ENCODE assay signal across 9 cellular contexts in genomic region chr16:67165121-67166034, GRCh38. TPM values are rescaled to one million over a fixed set of nuclear protein-coding genes. Genes with fewer than 3 reads are reported as not detected.
A peak's percentile ranks its signal among the peaks of the same experiment; 100 is the strongest.
DNase-seq lines count a peak whose midpoint lies in the region; ATAC-seq and TF ChIP-seq lines count a peak whose summit lies in the region.
"Had no signal": no experiment of that assay in that cellular context is flagged by ENCODE, and none has a peak within 500 bp of the region (broad histone marks: within the 10 kb centered on the region; RNA-seq: fewer than 3 reads in every experiment).

No MANE protein-coding gene starts in this region.

- H3K4me3 ChIP-seq in HUES48 (ENCODE audit: low read depth, low read length) (peak overlapping the region; percentile 39; the same call in 1 of the 2 replicates), ascending aorta (peak overlapping the region; percentile 50 to 57), Caco-2 (ENCODE audit: low read depth, low read length) (no peak overlapping the region)

- intact Hi-C loops in ascending aorta (cut with DNase I) = no loop called here
- intact Hi-C loops in Caco-2 (cut with micrococcal nuclease; ENCODE audit: unreplicated experiment) = no loop called here

- no peak for ATAC-seq in left lobe of liver
- ATAC-seq in stimulated activated naive B cell treated with anti-CD40 and anti-IgM and Interleukin-4, amounts not matched to agents 10 μg/mL and 1 μg/mL and 100 μg/mL, for 72 hours (replicated peaks) = no peak

- TF ChIP-seq CTCF in ascending aorta (IDR thresholded peaks at IDR 0.05) = no peak
- no peak for TF ChIP-seq CTCF in Caco-2 (IDR thresholded peaks at IDR 0.05; ENCODE audit: insufficient read depth in 1 of 2, low read depth in 1 of 2, low read length in 1 of 2, severe bottlenecking in 1 of 2, unreplicated experiment in 1 of 2)

- H3K9ac ChIP-seq in HUES48 (ENCODE audit: low read depth, low read length) = no peak overlapping the region

- H3K4me1 ChIP-seq in HUES48 (ENCODE audit: control insufficient read depth, insufficient read depth, low read length) (peaks cover 12% of the 10 kb centered on the region), ascending aorta (peaks cover 29 to 53% of the 10 kb centered on the region in 2 donors), Caco-2 (peaks cover 14% of the 10 kb centered on the region)

- H3K9me3 Mint-ChIP-seq in stimulated activated naive B cell treated with anti-CD40 and anti-IgM and Interleukin-4, amounts not matched to agents 10 μg/mL and 1 μg/mL and 100 μg/mL, for 72 hours = peaks cover 0 to 1% of the 10 kb centered on the region in 2 donors
- H3K9me3 Mint-ChIP-seq in Caco-2 (ENCODE audit: unreplicated experiment) = no peaks in the 10 kb centered on the region

- peaks cover 0 to 4% of the 10 kb centered on the region in 2 donors for H3K36me3 Mint-ChIP-seq in stimulated activated naive B cell treated with anti-CD40 and anti-IgM and Interleukin-4, amounts not matched to agents 10 μg/mL and 1 μg/mL and 100 μg/mL, for 72 hours
- H3K36me3 Mint-ChIP-seq in Caco-2 (ENCODE audit: insufficient read depth, unreplicated experiment) = peaks cover 14% of the 10 kb centered on the region

- H3K27ac ChIP-seq in HUES48 (ENCODE audit: low read depth, low read length) = no peak overlapping the region
- H3K27ac ChIP-seq in ascending aorta = peak overlapping the region; percentile 77 to 79

- H3K4me3 Mint-ChIP-seq in stimulated activated naive B cell treated with anti-CD40 and anti-IgM and Interleukin-4, amounts not matched to agents 10 μg/mL and 1 μg/mL and 100 μg/mL, for 72 hours = peak overlapping the region; percentile 46 to 65
- H3K4me3 Mint-ChIP-seq in Caco-2 (ENCODE audit: unreplicated experiment) = no peak overlapping the region

- DNase-seq in ascending aorta (ENCODE audit: low spot score in 2 of 2) (no peak), left lobe of liver (ENCODE audit: low spot score) (peak; percentile 45), NCI-H2171 treated with DMSO at 0.1 percent for 48 hours (lab: John Stamatoyannopoulos, UW) (no peak), Caco-2 (no peak)
- no peak for DNase-seq in stimulated activated naive B cell treated with anti-CD40 and anti-IgM and Interleukin-4, amounts not matched to agents 10 μg/mL and 1 μg/mL and 100 μg/mL, for 72 hours
- no peak for DNase-seq in stimulated activated CD4-positive, alpha-beta T cell treated with anti-CD3 and anti-CD28 coated beads, Interleukin-2, amount 100 ng/mL, for 24 hours
- DNase-seq: NCI-H446 had no signal

- H3K27me3 ChIP-seq in HUES48 (ENCODE audit: control insufficient read depth, insufficient read depth, low read length) (peaks cover 97% of the 10 kb centered on the region), ascending aorta (no peaks in the 10 kb centered on the region), Caco-2 (replicated peaks; ENCODE audit: control insufficient read depth, insufficient read depth, low read length) (no peaks in the 10 kb centered on the region)
- H3K27me3 ChIP-seq: adrenal gland had no signal

- no peaks in the 10 kb centered on the region for H3K9me3 ChIP-seq in HUES48 (ENCODE audit: control insufficient read depth, insufficient read depth, low read length)
- no peaks in the 10 kb centered on the region for H3K9me3 ChIP-seq in ascending aorta
- H3K9me3 ChIP-seq in Caco-2 = no peaks in the 10 kb centered on the region
- H3K9me3 ChIP-seq: adrenal gland had no signal

- H3K36me3 ChIP-seq in HUES48 (ENCODE audit: control insufficient read depth, insufficient read depth, low read length) = no peaks in the 10 kb centered on the region
- H3K36me3 ChIP-seq in ascending aorta = no peaks in the 10 kb centered on the region
- no peaks in the 10 kb centered on the region for H3K36me3 ChIP-seq in Caco-2 (ENCODE audit: control insufficient read depth, insufficient read depth, low read length)
- H3K36me3 ChIP-seq: adrenal gland had no signal

- CTCF ChIA-PET in Caco-2 (lab: Charles Lee) = interaction anchor here (0.6 kb wide), 2 partner anchors 81 to 222 kb away, joined by 3 to 8 read pairs; no protein-coding TSS in a partner anchor

- H3K4me1 Mint-ChIP-seq in stimulated activated naive B cell treated with anti-CD40 and anti-IgM and Interleukin-4, amounts not matched to agents 10 μg/mL and 1 μg/mL and 100 μg/mL, for 72 hours = peaks cover 32 to 72% of the 10 kb centered on the region in 2 donors
- peaks cover 7% of the 10 kb centered on the region for H3K4me1 Mint-ChIP-seq in Caco-2 (ENCODE audit: low read depth, unreplicated experiment)

- POLR2A ChIA-PET in Caco-2 (lab: Charles Lee) = no interaction called here

- no TSS peak for BruUV-seq in Caco-2 (replicated peaks; lab: Mats Ljungman, UMichigan)

- peak overlapping the region; percentile 56 for H3K27ac Mint-ChIP-seq in stimulated activated naive B cell treated with anti-CD40 and anti-IgM and Interleukin-4, amounts not matched to agents 10 μg/mL and 1 μg/mL and 100 μg/mL, for 72 hours
- H3K27ac Mint-ChIP-seq in Caco-2 (ENCODE audit: unreplicated experiment) = no peak overlapping the region

- H3K27me3 Mint-ChIP-seq in stimulated activated naive B cell treated with anti-CD40 and anti-IgM and Interleukin-4, amounts not matched to agents 10 μg/mL and 1 μg/mL and 100 μg/mL, for 72 hours = peaks cover 60 to 88% of the 10 kb centered on the region in 2 donors
- H3K27me3 Mint-ChIP-seq in Caco-2 (ENCODE audit: insufficient read depth, unreplicated experiment) = no peaks in the 10 kb centered on the region

RNA-seq across cellular contexts. Expression of gene HSF4, which starts 0.8 kb away (rescaled TPM):
- 64.9 TPM for total RNA-seq in ascending aorta
- 60.5 TPM for total RNA-seq in left lobe of liver
- 39.4 and 52.0 TPM in 2 replicates for total RNA-seq in Caco-2 (2022)

RNA-seq across cellular contexts. Expression of gene NOL3, which starts 5.0 kb away (rescaled TPM):
- total RNA-seq in ascending aorta (87.6 TPM), left lobe of liver (40.7 TPM), Caco-2 (2022) (17.4 and 22.4 TPM in 2 replicates)

RNA-seq across cellular contexts. Expression of gene FBXL8, which starts 5.6 kb away (rescaled TPM):
- total RNA-seq in ascending aorta (46.1 TPM), left lobe of liver (20.6 TPM), Caco-2 (2022) (27.6 and 31.5 TPM in 2 replicates)

RNA-seq across cellular contexts. Expression of gene TRADD, which starts 5.7 kb away (rescaled TPM):
- 27.7 TPM for total RNA-seq in ascending aorta
- total RNA-seq in left lobe of liver = 12.1 TPM
- total RNA-seq in Caco-2 (2022) = 16.8 and 18.3 TPM in 2 replicates

RNA-seq across cellular contexts. Expression of gene B3GNT9, which starts 14.6 kb away (rescaled TPM):
- total RNA-seq in ascending aorta (40.7 TPM), left lobe of liver (1.6 TPM), Caco-2 (2022) (11.6 and 11.7 TPM in 2 replicates)
